8 cellular contexts compared by ENCODE assay signal in genomic region chr5:112861638-112861985, GRCh38.
DNase-seq lines count a peak whose midpoint lies in the region; ATAC-seq lines count a peak whose summit lies in the region.

No MANE protein-coding gene starts in this region.

- peaks cover 30% of the 10 kb centered on the region for H3K36me3 Mint-ChIP-seq in stimulated activated naive CD8-positive, alpha-beta T cell treated with anti-CD3 and anti-CD28 coated beads, Interleukin-15, Interleukin-2, amounts not matched to agents 100 ng/mL and 50 ng/mL, for 24 hours (ENCODE audit: low read depth)

- H3K9ac ChIP-seq in mucosa of rectum (ENCODE audit: low read depth in 1 of 2, low read length in 2 of 2): peak overlapping the region; percentile 80 to 90

- H3K4me1 Mint-ChIP-seq in stimulated activated naive CD8-positive, alpha-beta T cell treated with anti-CD3 and anti-CD28 coated beads, Interleukin-15, Interleukin-2, amounts not matched to agents 100 ng/mL and 50 ng/mL, for 24 hours (ENCODE audit: low read depth): peaks cover 34% of the 10 kb centered on the region

- no peaks in the 10 kb centered on the region for H3K9me3 Mint-ChIP-seq in stimulated activated naive CD8-positive, alpha-beta T cell treated with anti-CD3 and anti-CD28 coated beads, Interleukin-15, Interleukin-2, amounts not matched to agents 100 ng/mL and 50 ng/mL, for 24 hours

- H3K4me3 Mint-ChIP-seq in stimulated activated naive CD8-positive, alpha-beta T cell treated with anti-CD3 and anti-CD28 coated beads, Interleukin-15, Interleukin-2, amounts not matched to agents 100 ng/mL and 50 ng/mL, for 24 hours: peak overlapping the region; percentile 97

- peak overlapping the region; percentile 99 for H3K27ac Mint-ChIP-seq in stimulated activated naive CD8-positive, alpha-beta T cell treated with anti-CD3 and anti-CD28 coated beads, Interleukin-15, Interleukin-2, amounts not matched to agents 100 ng/mL and 50 ng/mL, for 24 hours

- H3K4me1 ChIP-seq in mucosa of rectum (ENCODE audit: control insufficient read depth in 2 of 2, insufficient read depth in 2 of 2, low read length in 2 of 2): peaks cover 9 to 19% of the 10 kb centered on the region in 2 donors

- ATAC-seq in stimulated activated naive CD8-positive, alpha-beta T cell treated with anti-CD3 and anti-CD28 coated beads, Interleukin-15, Interleukin-2, amounts not matched to agents 100 U/mL and 50 U/mL, for 24 hours: no peak
- ATAC-seq in HG03432 (IDR thresholded peaks at IDR 0.05; ENCODE audit: unreplicated experiment): no peak
- no peak for ATAC-seq in GM21381 (IDR thresholded peaks at IDR 0.05; ENCODE audit: unreplicated experiment)

- H3K4me3 ChIP-seq in mucosa of rectum (ENCODE audit: low read length in 2 of 2): peak overlapping the region; percentile 84 to 99

- no peaks in the 10 kb centered on the region for H3K9me3 ChIP-seq in mucosa of rectum (ENCODE audit: control insufficient read depth in 2 of 2, low read length in 2 of 2)

- H3K27me3 ChIP-seq in mucosa of rectum (ENCODE audit: control insufficient read depth in 2 of 2, insufficient read depth in 2 of 2, low read length in 2 of 2): no peaks in the 10 kb centered on the region

- H3K36me3 ChIP-seq in mucosa of rectum (ENCODE audit: control insufficient read depth in 2 of 2, insufficient read depth in 2 of 2, low read length in 2 of 2): peaks cover 17 to 22% of the 10 kb centered on the region in 2 donors

- no peak for DNase-seq in stimulated activated naive CD8-positive, alpha-beta T cell treated with anti-CD3 and anti-CD28 coated beads, Interleukin-15, Interleukin-2, amounts not matched to agents 100 U/mL and 50 U/mL, for 24 hours
- DNase-seq in caudate nucleus (lab: John Stamatoyannopoulos, UW) (no peak), NCI-H510A (lab: John Stamatoyannopoulos, UW) (no peak), globus pallidus (ENCODE audit: low spot score) (no peak)

- peaks cover 8% of the 10 kb centered on the region for H3K27me3 Mint-ChIP-seq in stimulated activated naive CD8-positive, alpha-beta T cell treated with anti-CD3 and anti-CD28 coated beads, Interleukin-15, Interleukin-2, amounts not matched to agents 100 ng/mL and 50 ng/mL, for 24 hours

- H3K27ac ChIP-seq in caudate nucleus (ENCODE audit: low read depth, low read length) (peak overlapping the region; percentile 0), mucosa of rectum (ENCODE audit: low read depth in 2 of 2, low read length in 2 of 2) (peak overlapping the region; percentile 57 to 75)
